Comparison of ENCODE assay signal across 1 cellular context in genomic region chr10:127999291-127999690, GRCh38.
TF ChIP-seq lines count a peak whose summit lies in the region.

No MANE protein-coding gene starts in this region.

TF ChIP-seq in GM23338, 12 proteins besides CTCF, POLR2A, EP300 and RAD21 (continued from another document):
- TF ChIP-seq REST (IDR thresholded peaks at IDR 0.05; ENCODE audit: unreplicated experiment) (no peak), EZH2 (IDR thresholded peaks at IDR 0.05; ENCODE audit: low read depth, unreplicated experiment) (no peak), EZH2phosphoT487 (IDR thresholded peaks at IDR 0.05; ENCODE audit: unreplicated experiment) (no peak), ETS1 (IDR thresholded peaks at IDR 0.05) (no peak), JUNB (IDR thresholded peaks at IDR 0.05; ENCODE audit: unreplicated experiment) (no peak)
